ENCODE assay signal across 2 cellular contexts in the genomic region with DNA sequence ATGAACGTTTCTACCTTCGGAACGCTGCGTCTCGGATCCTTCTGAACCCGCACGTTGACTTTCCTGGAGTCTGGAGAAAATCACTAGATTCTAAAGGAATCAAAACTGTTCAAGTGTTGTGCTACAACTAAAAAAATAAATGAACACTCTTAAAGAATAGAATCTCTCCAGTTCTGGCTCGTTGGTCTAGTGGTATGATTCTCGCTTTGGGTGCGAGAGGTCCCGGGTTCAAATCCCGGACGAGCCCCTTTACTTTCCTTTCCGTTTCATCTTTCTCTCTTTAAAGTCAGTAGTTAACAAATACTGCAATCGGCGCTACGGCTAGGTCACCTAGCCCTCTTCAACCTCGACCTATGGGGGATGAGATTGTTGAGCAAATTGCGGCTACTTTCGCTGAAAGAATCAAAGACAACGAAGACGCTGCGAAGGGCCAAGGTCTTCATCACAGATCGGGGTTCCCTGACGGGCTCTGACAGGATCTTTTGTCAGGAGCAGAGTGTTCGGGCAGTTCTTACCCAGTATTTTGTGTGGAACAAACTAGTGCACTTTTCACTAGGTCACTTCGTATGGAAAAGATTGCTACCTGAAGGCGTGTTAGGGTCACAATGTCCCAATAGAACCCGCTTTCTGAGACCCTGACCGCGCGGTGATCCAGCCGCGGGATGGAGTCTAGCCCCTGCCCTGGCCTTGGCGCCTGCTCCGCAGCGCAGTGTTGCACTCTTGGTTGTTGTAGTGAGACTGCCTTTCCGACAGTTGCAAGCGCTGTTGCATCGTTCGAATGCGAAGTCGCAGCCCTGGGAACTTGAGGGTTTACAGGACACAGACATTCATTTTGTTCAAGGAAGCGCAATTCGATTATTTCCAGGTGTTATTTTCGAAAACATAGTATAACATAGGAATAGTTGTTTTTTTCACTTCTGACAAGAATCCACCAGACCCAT.
TF ChIP-seq lines count a peak whose summit lies in the region.

No MANE protein-coding gene starts in this region.

TF ChIP-seq in Ishikawa, 13 proteins besides CTCF, POLR2A, EP300 and RAD21 (continued from another document):
- TF ChIP-seq, protein P1, sequence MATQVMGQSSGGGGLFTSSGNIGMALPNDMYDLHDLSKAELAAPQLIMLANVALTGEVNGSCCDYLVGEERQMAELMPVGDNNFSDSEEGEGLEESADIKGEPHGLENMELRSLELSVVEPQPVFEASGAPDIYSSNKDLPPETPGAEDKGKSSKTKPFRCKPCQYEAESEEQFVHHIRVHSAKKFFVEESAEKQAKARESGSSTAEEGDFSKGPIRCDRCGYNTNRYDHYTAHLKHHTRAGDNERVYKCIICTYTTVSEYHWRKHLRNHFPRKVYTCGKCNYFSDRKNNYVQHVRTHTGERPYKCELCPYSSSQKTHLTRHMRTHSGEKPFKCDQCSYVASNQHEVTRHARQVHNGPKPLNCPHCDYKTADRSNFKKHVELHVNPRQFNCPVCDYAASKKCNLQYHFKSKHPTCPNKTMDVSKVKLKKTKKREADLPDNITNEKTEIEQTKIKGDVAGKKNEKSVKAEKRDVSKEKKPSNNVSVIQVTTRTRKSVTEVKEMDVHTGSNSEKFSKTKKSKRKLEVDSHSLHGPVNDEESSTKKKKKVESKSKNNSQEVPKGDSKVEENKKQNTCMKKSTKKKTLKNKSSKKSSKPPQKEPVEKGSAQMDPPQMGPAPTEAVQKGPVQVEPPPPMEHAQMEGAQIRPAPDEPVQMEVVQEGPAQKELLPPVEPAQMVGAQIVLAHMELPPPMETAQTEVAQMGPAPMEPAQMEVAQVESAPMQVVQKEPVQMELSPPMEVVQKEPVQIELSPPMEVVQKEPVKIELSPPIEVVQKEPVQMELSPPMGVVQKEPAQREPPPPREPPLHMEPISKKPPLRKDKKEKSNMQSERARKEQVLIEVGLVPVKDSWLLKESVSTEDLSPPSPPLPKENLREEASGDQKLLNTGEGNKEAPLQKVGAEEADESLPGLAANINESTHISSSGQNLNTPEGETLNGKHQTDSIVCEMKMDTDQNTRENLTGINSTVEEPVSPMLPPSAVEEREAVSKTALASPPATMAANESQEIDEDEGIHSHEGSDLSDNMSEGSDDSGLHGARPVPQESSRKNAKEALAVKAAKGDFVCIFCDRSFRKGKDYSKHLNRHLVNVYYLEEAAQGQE (IDR thresholded peaks at IDR 0.05; ENCODE audit: low read depth) = no peak; the same call in 1 of the 2 replicates
- TF ChIP-seq, protein P2, sequence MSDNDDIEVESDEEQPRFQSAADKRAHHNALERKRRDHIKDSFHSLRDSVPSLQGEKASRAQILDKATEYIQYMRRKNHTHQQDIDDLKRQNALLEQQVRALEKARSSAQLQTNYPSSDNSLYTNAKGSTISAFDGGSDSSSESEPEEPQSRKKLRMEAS (IDR thresholded peaks at IDR 0.05) = 0 out of 2 replicates have a peak, but pooled peaks have one; percentile 19
- peak; percentile 32; the same call in 1 of the 2 replicates for TF ChIP-seq NFIC (IDR thresholded peaks at IDR 0.05)
TF ChIP-seq in Ishikawa: peak in this region for 5.

TF ChIP-seq in SK-N-SH, 30 proteins besides CTCF, POLR2A, EP300 and RAD21 (continued from another document):
- TF ChIP-seq, protein P2 (IDR thresholded peaks at IDR 0.05; ENCODE audit: low read depth) = 0 out of 2 replicates have a peak, but pooled peaks have one; percentile 36
- TF ChIP-seq GATA2 (CRISPR knock-in tag; IDR thresholded peaks at IDR 0.05) (no peak), TEAD4 (IDR thresholded peaks at IDR 0.05; ENCODE audit: borderline replicate concordance, insufficient read depth) (0 out of 2 replicates have a peak, but pooled peaks have one; percentile 62), FOXJ3 (CRISPR knock-in tag; IDR thresholded peaks at IDR 0.05) (no peak), TCF12 (IDR thresholded peaks at IDR 0.05) (no peak), MEF2A (IDR thresholded peaks at IDR 0.05; ENCODE audit: borderline replicate concordance, low read depth) (no peak), CHD2 (IDR thresholded peaks at IDR 0.05; ENCODE audit: low read length, partially characterized antibody) (no peak), POLR2AphosphoS5 (IDR thresholded peaks at IDR 0.05; ENCODE audit: low read depth, low read length) (no peak), TAF1 (IDR thresholded peaks at IDR 0.05; ENCODE audit: borderline replicate concordance, low read depth, low read length) (no peak; the same call in 1 of the 2 replicates), EZH2phosphoT487 (IDR thresholded peaks at IDR 0.05; ENCODE audit: borderline replicate concordance, low read depth) (no peak)
- TF ChIP-seq, protein P1 (IDR thresholded peaks at IDR 0.05; ENCODE audit: low read depth, low read length) = peak; percentile 39; the same call in 1 of the 2 replicates
- TF ChIP-seq, protein P3, sequence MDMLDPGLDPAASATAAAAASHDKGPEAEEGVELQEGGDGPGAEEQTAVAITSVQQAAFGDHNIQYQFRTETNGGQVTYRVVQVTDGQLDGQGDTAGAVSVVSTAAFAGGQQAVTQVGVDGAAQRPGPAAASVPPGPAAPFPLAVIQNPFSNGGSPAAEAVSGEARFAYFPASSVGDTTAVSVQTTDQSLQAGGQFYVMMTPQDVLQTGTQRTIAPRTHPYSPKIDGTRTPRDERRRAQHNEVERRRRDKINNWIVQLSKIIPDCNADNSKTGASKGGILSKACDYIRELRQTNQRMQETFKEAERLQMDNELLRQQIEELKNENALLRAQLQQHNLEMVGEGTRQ (IDR thresholded peaks at IDR 0.05; ENCODE audit: borderline replicate concordance, low read depth, low read length) = no peak
